ENCODE assay signal across 21 cellular contexts in the genomic region with DNA sequence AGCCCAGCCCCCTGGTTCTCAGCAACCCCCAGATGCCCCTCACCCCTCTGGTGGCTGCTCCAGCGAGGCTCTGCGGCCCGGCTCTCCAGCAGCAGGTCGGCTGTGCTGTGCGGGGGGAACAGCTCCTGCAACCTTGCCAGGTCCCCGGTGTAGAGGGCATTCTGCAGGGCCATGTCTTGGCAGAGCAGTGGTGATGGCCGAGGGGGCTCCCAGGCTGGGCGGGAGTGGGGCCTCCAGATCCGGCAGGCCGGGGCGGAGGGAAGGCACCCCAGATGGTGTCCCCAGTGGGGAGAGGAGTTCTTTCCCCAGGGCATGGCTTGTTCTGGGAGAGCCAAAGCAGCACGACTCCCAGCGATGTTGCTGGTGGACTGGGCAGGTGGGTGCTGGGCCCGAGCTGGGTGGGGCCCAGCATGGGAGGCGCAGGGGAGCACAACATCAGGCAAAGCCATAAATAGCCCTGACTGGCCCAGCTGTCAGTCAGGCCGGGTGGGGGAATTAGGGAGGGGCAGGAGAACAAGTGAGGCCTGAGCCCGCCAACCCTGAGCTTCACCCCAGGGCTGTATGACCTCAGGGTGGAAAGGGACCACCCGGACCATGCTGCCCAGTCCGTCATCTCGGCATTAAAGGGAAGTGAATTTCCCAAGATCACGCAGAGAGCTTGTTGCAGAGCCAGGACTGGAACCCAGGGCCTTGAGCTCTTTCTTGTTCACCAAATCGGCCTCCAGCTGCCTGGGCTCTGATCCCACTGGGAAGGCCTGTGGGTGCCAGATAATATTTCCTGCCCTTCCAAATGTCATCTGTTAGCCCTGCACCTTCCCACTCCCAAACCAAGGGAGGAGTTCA. TPM values are rescaled to one million over a fixed set of nuclear protein-coding genes. Genes with fewer than 3 reads are reported as not detected.
"Had no signal": no experiment of that assay in that cellular context is flagged by ENCODE, and none has a peak within 500 bp of the region (broad histone marks: within the 10 kb centered on the region; RNA-seq: fewer than 3 reads in every experiment).

No MANE protein-coding gene starts in this region.

- H3K4me2 ChIP-seq: hepatocyte had no signal

- H3K4me1 ChIP-seq: breast epithelium, gastroesophageal sphincter had no signal

- H2AFZ ChIP-seq: hepatocyte had no signal

- ATAC-seq: activated T-helper 17 cell treated with anti-CD3 and anti-CD28 coated beads, Interleukin-2, amount 50 U/mL, for 72 hours; gastroesophageal sphincter had no signal

- H3K9me3 ChIP-seq: breast epithelium, gastroesophageal sphincter had no signal

- H3K36me3 ChIP-seq: breast epithelium, gastroesophageal sphincter had no signal

- H3K27ac ChIP-seq: breast epithelium, dorsolateral prefrontal cortex, gastroesophageal sphincter, hepatocyte had no signal

- H3K79me2 ChIP-seq: hepatocyte had no signal

- DNase-seq: activated CD4-positive, alpha-beta T cell treated with anti-CD3 and anti-CD28 coated beads, Interleukin-2, amount 50 U/mL, for 4 hours; activated CD4-positive, CD25-positive, alpha-beta regulatory T cell treated with anti-CD3 and anti-CD28 coated beads, Interleukin-2, amount 50 U/mL, for 72 hours; activated naive CD4-positive, alpha-beta T cell treated with Interleukin-2 at 50 U/mL for 16 hours; activated T-cell treated with anti-CD3 and anti-CD28 coated beads for 4 hours; dorsolateral prefrontal cortex; erythroblast; kidney; stimulated activated CD4-positive, alpha-beta T cell treated with anti-CD3 and anti-CD28 coated beads, Interleukin-15, amount 100 ng/mL, for 24 hours; stimulated activated CD4-positive, alpha-beta T cell treated with anti-CD3 and anti-CD28 coated beads, Interleukin-4, amount 100 ng/mL, for 1 hour; stimulated activated naive CD4-positive, alpha-beta T cell treated with Interleukin-2 at 50 U/mL for 16 hours; T-helper 1 cell; trophoblast cell had no signal

- H3K4me3 ChIP-seq: breast epithelium, dorsolateral prefrontal cortex, gastroesophageal sphincter, hepatocyte had no signal

- H3K27me3 ChIP-seq: dorsolateral prefrontal cortex had no signal

RNA-seq across cellular contexts. Expression of gene ASB10, which starts 0.6 kb away (rescaled TPM):
- total RNA-seq: activated T-helper 17 cell treated with anti-CD3 and anti-CD28 coated beads, Interleukin-2, amount 50 U/mL, for 72 hours; aorta; breast epithelium; gastroesophageal sphincter; hepatocyte; kidney; lower leg skin; mesenteric fat pad; osteoblast had no signal
- polyA plus RNA-seq: aorta, hepatocyte, neural cell had no signal

RNA-seq across cellular contexts. Expression of gene GBX1, which starts 20.1 kb away (rescaled TPM):
- total RNA-seq: aorta, breast epithelium, gastroesophageal sphincter, hepatocyte, kidney, mesenteric fat pad, osteoblast had no signal
- polyA plus RNA-seq: aorta, hepatocyte, neural cell had no signal

RNA-seq across cellular contexts. Expression of gene H2BK1, which starts 22.7 kb away (rescaled TPM):
- total RNA-seq: breast epithelium, gastroesophageal sphincter, hepatocyte, kidney, lower leg skin, mesenteric fat pad, osteoblast had no signal
- polyA plus RNA-seq: aorta, hepatocyte, neural cell had no signal
